Comparison of ENCODE assay signal across 19 cellular contexts in the genomic region with DNA sequence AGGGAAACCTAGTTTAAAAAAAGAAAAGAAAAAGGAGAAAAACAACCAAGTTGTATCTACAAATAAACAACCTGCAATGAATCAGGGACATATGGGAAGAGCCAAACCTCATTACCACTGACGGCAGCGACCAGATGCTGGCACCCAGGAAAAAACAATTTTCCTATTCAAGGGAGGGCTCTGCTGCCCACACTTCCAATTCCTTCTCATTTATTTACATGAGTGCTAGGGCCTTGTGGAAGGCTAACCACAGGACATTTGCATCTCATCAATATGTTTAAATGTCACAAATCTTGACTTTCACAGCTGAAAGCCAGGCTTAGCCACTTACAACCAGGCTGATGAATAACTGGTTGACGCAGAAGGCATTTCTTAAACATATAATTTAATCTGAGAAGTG. TPM values are rescaled to one million over a fixed set of nuclear protein-coding genes. Genes with fewer than 3 reads are reported as not detected.
DNase-seq lines count a peak whose midpoint lies in the region; ATAC-seq and TF ChIP-seq lines count a peak whose summit lies in the region.
"Had no signal": no experiment of that assay in that cellular context is flagged by ENCODE, and none has a peak within 500 bp of the region (broad histone marks: within the 10 kb centered on the region; RNA-seq: fewer than 3 reads in every experiment).

No MANE protein-coding gene starts in this region.

- peaks cover 27% of the 10 kb centered on the region for H3K4me1 ChIP-seq in HEK293 (ENCODE audit: control insufficient read depth, insufficient read depth, low read length)

- DNase-seq in CD4-positive, alpha-beta T cell: no peak
- DNase-seq in iris pigment epithelial cell (ENCODE audit: low read depth): peak; percentile 67
- DNase-seq in activated CD4-positive, alpha-beta memory T cell treated with anti-CD3 and anti-CD28 coated beads for 36 hours: no peak
- DNase-seq in MG63: no peak
- DNase-seq: activated CD4-positive, alpha-beta T cell treated with anti-CD3 and anti-CD28 coated beads for 4 hours; activated gamma-delta T cell treated with Interleukin-2 at 50 U/mL for 16 hours; KG1; NCI-H146; NCI-H748 treated with DMSO at 0.1 percent for 48 hours; stimulated activated CD4-positive, alpha-beta T cell treated with anti-CD3 and anti-CD28 coated beads, Interleukin-4, amount 100 ng/mL, for 4 hours; stimulated activated naive CD4-positive, alpha-beta T cell had no signal

- peaks cover 84% of the 10 kb centered on the region for H3K4me1 Mint-ChIP-seq in CD4-positive, alpha-beta T cell (ENCODE audit: low read depth)
- peaks cover 57% of the 10 kb centered on the region for H3K4me1 Mint-ChIP-seq in activated CD4-positive, alpha-beta memory T cell treated with anti-CD3 and anti-CD28 coated beads for 36 hours (ENCODE audit: low read depth)

- H3K27me3 ChIP-seq in CD4-positive, alpha-beta T cell (ENCODE audit: control insufficient read depth, insufficient read depth, low read length): no peaks in the 10 kb centered on the region
- H3K27me3 ChIP-seq in MG63: no peaks in the 10 kb centered on the region
- H3K27me3 ChIP-seq: vagina had no signal

- H3K9me3 ChIP-seq in CD4-positive, alpha-beta T cell (ENCODE audit: control insufficient read depth, low read length): no peaks in the 10 kb centered on the region
- H3K9me3 ChIP-seq in HEK293 (ENCODE audit: control insufficient read depth, insufficient read depth, low read depth, low read length): no peaks in the 10 kb centered on the region
- no peaks in the 10 kb centered on the region; the same call in 1 of the 2 replicates for H3K9me3 ChIP-seq in MG63
- H3K9me3 ChIP-seq: vagina had no signal

- intact Hi-C loops in CD4-positive, alpha-beta T cell (cut with DNase I, micrococcal nuclease): no loop called here
- intact Hi-C loops in activated CD4-positive, alpha-beta memory T cell treated with anti-CD3 and anti-CD28 coated beads for 36 hours (cut with micrococcal nuclease): no loop called here

- CTCF ChIA-PET in CD4-positive, alpha-beta T cell (lab: Charles Lee): no interaction called here
- CTCF ChIA-PET in HEK293 (lab: Yijun Ruan, JAX): interaction anchor here (1.2 to 1.6 kb wide), 2 partner anchors 50 to 187 kb away, joined by 3 to 5 read pairs; no protein-coding TSS in a partner anchor
- CTCF ChIA-PET in activated CD4-positive, alpha-beta memory T cell treated with anti-CD3 and anti-CD28 coated beads for 36 hours (lab: Charles Lee): interaction anchor here (1.5 to 1.6 kb wide), 2 partner anchors 27 to 34 kb away, joined by 3 to 4 read pairs; no protein-coding TSS in a partner anchor

- peaks cover 77% of the 10 kb centered on the region for H3K36me3 Mint-ChIP-seq in CD4-positive, alpha-beta T cell (ENCODE audit: low read depth)
- H3K36me3 Mint-ChIP-seq in activated CD4-positive, alpha-beta memory T cell treated with anti-CD3 and anti-CD28 coated beads for 36 hours: peaks cover 60% of the 10 kb centered on the region

- H3K4me3 ChIP-seq in HEK293 (ENCODE audit: low read depth, low read length) (no peak overlapping the region), MG63 (no peak overlapping the region)
- H3K4me3 ChIP-seq: vagina had no signal

- H3K4me3 Mint-ChIP-seq in CD4-positive, alpha-beta T cell: no peak overlapping the region
- no peak overlapping the region for H3K4me3 Mint-ChIP-seq in activated CD4-positive, alpha-beta memory T cell treated with anti-CD3 and anti-CD28 coated beads for 36 hours
- H3K4me3 Mint-ChIP-seq: memory B cell had no signal

- H3K36me3 ChIP-seq in HEK293 (ENCODE audit: control insufficient read depth in 2 of 2, insufficient read depth in 1 of 2, low read length in 2 of 2): no peaks in the 10 kb centered on the region
- peaks cover 6% of the 10 kb centered on the region for H3K36me3 ChIP-seq in MG63
- H3K36me3 ChIP-seq: vagina had no signal

- peaks cover 2% of the 10 kb centered on the region for H3K9me3 Mint-ChIP-seq in CD4-positive, alpha-beta T cell
- H3K9me3 Mint-ChIP-seq in activated CD4-positive, alpha-beta memory T cell treated with anti-CD3 and anti-CD28 coated beads for 36 hours: peaks cover 2% of the 10 kb centered on the region
- H3K9me3 Mint-ChIP-seq: T-helper 1 cell treated with Interleukin-12 subunit alpha and Interleukin-12 subunit beta and Interleukin-4 antibody, amounts not matched to agents 30 μg/mL and 1 μg/mL, for 36 hours had no signal

- TF ChIP-seq CTCF in CD4-positive, alpha-beta T cell (IDR thresholded peaks at IDR 0.05): no peak
- no peak for TF ChIP-seq CTCF in HEK293 (tag by site-specific recombination; IDR thresholded peaks at IDR 0.05)

- peak overlapping the region; percentile 52 for H3K27ac Mint-ChIP-seq in CD4-positive, alpha-beta T cell
- H3K27ac Mint-ChIP-seq in activated CD4-positive, alpha-beta memory T cell treated with anti-CD3 and anti-CD28 coated beads for 36 hours: no peak overlapping the region
- H3K27ac Mint-ChIP-seq: memory B cell had no signal

- H3K27me3 Mint-ChIP-seq in CD4-positive, alpha-beta T cell: no peaks in the 10 kb centered on the region
- no peaks in the 10 kb centered on the region for H3K27me3 Mint-ChIP-seq in activated CD4-positive, alpha-beta memory T cell treated with anti-CD3 and anti-CD28 coated beads for 36 hours

- POLR2A ChIA-PET in CD4-positive, alpha-beta T cell (lab: Charles Lee): interaction anchor here (1.1 to 1.9 kb wide), 3 partner anchors 14 to 176 kb away, joined by 3 to 7 read pairs (median 5); partner anchors contain the start of gene RFTN1
- POLR2A ChIA-PET in HEK293 (lab: Yijun Ruan, JAX): interaction anchor here (1.0 kb wide), 1 partner anchor 19 kb away, joined by 3 read pairs; no protein-coding TSS in a partner anchor
- POLR2A ChIA-PET in activated CD4-positive, alpha-beta memory T cell treated with anti-CD3 and anti-CD28 coated beads for 36 hours (lab: Charles Lee): interaction anchor here (1.2 to 1.3 kb wide), 2 partner anchors 20 to 34 kb away, joined by 3 to 5 read pairs; no protein-coding TSS in a partner anchor

- no peak for ATAC-seq in CD4-positive, alpha-beta T cell (ENCODE audit: poor library complexity)
- ATAC-seq in GM19463 (IDR thresholded peaks at IDR 0.05; ENCODE audit: unreplicated experiment): no peak
- ATAC-seq: sciatic nerve had no signal

- H3K27ac ChIP-seq in CD4-positive, alpha-beta T cell (ENCODE audit: low read depth, low read length): no peak overlapping the region
- H3K27ac ChIP-seq in HEK293 (ENCODE audit: extremely low read depth, low read depth, low read length) (no peak overlapping the region), angular gyrus (ENCODE audit: low read depth, low read length) (peak overlapping the region; percentile 31)
- H3K27ac ChIP-seq: RWPE1, vagina had no signal

TF ChIP-seq in HEK293, 187 proteins besides CTCF, POLR2A, EP300 and RAD21:
- TF ChIP-seq, protein P1, sequence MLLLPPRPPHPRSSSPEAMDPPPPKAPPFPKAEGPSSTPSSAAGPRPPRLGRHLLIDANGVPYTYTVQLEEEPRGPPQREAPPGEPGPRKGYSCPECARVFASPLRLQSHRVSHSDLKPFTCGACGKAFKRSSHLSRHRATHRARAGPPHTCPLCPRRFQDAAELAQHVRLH (tag by site-specific recombination; IDR thresholded peaks at IDR 0.05): no peak
- TF ChIP-seq SETDB1 (IDR thresholded peaks at IDR 0.05; ENCODE audit: insufficient read length, low read length) (peak; percentile 63), ZNF623 (tag by site-specific recombination; IDR thresholded peaks at IDR 0.05) (peak; percentile 95), ZNF791 (tag by site-specific recombination; IDR thresholded peaks at IDR 0.05) (no peak)

RNA-seq across cellular contexts. Expression of gene RFTN1, which starts 36.0 kb away (rescaled TPM):
- total RNA-seq in CD4-positive, alpha-beta T cell: 10 to 100 TPM; 55.7 to 56.4 TPM
- 100 to 1,000 TPM; 104 to 106 TPM for total RNA-seq in activated CD4-positive, alpha-beta memory T cell treated with anti-CD3 and anti-CD28 coated beads for 36 hours
- 42.1 and 44.1 TPM in 2 replicates for total RNA-seq in MG63 (2014; rRNA removed; shearing (Covaris generic); ENCODE audit: low replicate concordance)
